In the genomic region with DNA sequence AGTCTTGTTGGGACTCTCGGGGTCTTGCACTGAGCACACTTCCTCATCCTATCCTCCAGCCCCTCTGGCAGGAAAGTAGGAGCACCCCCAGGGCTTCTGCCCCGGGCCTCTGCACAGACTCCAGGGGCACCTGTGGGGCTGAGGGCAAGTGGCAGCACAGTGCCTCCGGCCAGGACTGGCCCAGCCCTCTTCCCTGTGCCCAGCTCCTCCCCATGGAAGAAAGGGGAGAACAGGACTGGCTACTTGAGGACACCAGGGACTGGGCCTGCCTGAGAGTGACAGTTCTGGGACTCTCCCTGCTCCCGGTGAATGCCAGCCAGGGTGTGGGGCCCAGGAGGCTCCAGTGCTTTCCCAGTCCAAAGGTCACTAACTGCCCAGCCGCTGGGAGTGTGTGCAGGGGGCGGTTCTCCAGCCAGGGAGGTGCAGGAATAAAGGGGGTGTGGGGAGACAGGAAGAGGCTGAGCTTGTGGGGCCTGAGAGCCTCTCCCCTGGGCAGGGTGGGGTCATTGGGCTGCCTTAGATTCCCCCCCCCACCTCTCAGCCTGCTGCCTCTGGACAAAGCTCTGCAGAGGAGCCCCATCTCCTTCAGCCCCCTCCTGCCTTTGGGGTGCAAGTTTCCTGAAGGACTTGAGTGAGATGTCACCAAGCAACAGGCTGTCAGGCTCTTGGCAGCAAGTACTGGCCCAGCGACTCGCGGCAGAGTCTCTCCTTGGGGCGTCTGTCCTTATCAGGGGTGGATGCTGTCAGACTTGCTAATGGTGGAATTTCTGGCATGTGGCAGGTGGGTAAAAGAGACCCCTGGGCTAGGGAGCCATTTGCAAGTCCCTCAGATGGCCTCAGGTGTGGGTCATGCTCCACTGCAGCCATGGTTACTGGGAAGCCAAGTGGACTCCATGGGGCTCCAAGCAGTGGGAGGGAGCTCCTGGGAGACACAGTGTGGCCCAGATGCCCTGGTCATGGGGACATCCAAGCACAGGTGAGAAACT, we compare ENCODE assay signal across 1 cellular context.
TF ChIP-seq lines count a peak whose summit lies in the region.

No MANE protein-coding gene starts in this region.

TF ChIP-seq in HepG2, 621 proteins besides CTCF, POLR2A, EP300 and RAD21 (continued from another document and continues in another):
- TF ChIP-seq, protein P1, sequence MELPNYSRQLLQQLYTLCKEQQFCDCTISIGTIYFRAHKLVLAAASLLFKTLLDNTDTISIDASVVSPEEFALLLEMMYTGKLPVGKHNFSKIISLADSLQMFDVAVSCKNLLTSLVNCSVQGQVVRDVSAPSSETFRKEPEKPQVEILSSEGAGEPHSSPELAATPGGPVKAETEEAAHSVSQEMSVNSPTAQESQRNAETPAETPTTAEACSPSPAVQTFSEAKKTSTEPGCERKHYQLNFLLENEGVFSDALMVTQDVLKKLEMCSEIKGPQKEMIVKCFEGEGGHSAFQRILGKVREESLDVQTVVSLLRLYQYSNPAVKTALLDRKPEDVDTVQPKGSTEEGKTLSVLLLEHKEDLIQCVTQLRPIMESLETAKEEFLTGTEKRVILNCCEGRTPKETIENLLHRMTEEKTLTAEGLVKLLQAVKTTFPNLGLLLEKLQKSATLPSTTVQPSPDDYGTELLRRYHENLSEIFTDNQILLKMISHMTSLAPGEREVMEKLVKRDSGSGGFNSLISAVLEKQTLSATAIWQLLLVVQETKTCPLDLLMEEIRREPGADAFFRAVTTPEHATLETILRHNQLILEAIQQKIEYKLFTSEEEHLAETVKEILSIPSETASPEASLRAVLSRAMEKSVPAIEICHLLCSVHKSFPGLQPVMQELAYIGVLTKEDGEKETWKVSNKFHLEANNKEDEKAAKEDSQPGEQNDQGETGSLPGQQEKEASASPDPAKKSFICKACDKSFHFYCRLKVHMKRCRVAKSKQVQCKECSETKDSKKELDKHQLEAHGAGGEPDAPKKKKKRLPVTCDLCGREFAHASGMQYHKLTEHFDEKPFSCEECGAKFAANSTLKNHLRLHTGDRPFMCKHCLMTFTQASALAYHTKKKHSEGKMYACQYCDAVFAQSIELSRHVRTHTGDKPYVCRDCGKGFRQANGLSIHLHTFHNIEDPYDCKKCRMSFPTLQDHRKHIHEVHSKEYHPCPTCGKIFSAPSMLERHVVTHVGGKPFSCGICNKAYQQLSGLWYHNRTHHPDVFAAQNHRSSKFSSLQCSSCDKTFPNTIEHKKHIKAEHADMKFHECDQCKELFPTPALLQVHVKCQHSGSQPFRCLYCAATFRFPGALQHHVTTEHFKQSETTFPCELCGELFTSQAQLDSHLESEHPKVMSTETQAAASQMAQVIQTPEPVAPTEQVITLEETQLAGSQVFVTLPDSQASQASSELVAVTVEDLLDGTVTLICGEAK (IDR thresholded peaks at IDR 0.05), result no peak
- TF ChIP-seq, protein P1 (CRISPR knock-in tag; IDR thresholded peaks at IDR 0.05), result peak; percentile 75; the same call in 1 of the 2 replicates
- TF ChIP-seq, protein P2, sequence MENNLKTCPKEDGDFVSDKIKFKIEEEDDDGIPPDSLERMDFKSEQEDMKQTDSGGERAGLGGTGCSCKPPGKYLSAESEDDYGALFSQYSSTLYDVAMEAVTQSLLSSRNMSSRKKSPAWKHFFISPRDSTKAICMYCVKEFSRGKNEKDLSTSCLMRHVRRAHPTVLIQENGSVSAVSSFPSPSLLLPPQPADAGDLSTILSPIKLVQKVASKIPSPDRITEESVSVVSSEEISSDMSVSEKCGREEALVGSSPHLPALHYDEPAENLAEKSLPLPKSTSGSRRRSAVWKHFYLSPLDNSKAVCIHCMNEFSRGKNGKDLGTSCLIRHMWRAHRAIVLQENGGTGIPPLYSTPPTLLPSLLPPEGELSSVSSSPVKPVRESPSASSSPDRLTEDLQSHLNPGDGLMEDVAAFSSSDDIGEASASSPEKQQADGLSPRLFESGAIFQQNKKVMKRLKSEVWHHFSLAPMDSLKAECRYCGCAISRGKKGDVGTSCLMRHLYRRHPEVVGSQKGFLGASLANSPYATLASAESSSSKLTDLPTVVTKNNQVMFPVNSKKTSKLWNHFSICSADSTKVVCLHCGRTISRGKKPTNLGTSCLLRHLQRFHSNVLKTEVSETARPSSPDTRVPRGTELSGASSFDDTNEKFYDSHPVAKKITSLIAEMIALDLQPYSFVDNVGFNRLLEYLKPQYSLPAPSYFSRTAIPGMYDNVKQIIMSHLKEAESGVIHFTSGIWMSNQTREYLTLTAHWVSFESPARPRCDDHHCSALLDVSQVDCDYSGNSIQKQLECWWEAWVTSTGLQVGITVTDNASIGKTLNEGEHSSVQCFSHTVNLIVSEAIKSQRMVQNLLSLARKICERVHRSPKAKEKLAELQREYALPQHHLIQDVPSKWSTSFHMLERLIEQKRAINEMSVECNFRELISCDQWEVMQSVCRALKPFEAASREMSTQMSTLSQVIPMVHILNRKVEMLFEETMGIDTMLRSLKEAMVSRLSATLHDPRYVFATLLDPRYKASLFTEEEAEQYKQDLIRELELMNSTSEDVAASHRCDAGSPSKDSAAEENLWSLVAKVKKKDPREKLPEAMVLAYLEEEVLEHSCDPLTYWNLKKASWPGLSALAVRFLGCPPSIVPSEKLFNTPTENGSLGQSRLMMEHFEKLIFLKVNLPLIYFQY (CRISPR knock-in tag; IDR thresholded peaks at IDR 0.05; ENCODE audit: borderline replicate concordance), result peak; percentile 91; the same call in 1 of the 2 replicates
- peak; percentile 38; the same call in 1 of the 2 replicates for TF ChIP-seq PHF20 (CRISPR knock-in tag; IDR thresholded peaks at IDR 0.05)
- TF ChIP-seq ZFP37 (CRISPR knock-in tag; IDR thresholded peaks at IDR 0.05; ENCODE audit: borderline replicate concordance), result peak; percentile 20; the same call in 1 of the 2 replicates
- TF ChIP-seq ZNF549 (CRISPR knock-in tag; IDR thresholded peaks at IDR 0.05), result no peak
- TF ChIP-seq ZNF263 (CRISPR knock-in tag; IDR thresholded peaks at IDR 0.05), result peak; percentile 92
- TF ChIP-seq ZBTB42 (CRISPR knock-in tag; IDR thresholded peaks at IDR 0.05), result no peak
- TF ChIP-seq ZNF430 (CRISPR knock-in tag; IDR thresholded peaks at IDR 0.05), result peak; percentile 93
- TF ChIP-seq CENPX (CRISPR knock-in tag; IDR thresholded peaks at IDR 0.05), result no peak
- TF ChIP-seq NFE2L1 (CRISPR knock-in tag; IDR thresholded peaks at IDR 0.05; ENCODE audit: borderline replicate concordance), result no peak
- no peak for TF ChIP-seq ZNF180 (CRISPR knock-in tag; IDR thresholded peaks at IDR 0.05; ENCODE audit: borderline replicate concordance, low read depth)
- TF ChIP-seq, protein P3, sequence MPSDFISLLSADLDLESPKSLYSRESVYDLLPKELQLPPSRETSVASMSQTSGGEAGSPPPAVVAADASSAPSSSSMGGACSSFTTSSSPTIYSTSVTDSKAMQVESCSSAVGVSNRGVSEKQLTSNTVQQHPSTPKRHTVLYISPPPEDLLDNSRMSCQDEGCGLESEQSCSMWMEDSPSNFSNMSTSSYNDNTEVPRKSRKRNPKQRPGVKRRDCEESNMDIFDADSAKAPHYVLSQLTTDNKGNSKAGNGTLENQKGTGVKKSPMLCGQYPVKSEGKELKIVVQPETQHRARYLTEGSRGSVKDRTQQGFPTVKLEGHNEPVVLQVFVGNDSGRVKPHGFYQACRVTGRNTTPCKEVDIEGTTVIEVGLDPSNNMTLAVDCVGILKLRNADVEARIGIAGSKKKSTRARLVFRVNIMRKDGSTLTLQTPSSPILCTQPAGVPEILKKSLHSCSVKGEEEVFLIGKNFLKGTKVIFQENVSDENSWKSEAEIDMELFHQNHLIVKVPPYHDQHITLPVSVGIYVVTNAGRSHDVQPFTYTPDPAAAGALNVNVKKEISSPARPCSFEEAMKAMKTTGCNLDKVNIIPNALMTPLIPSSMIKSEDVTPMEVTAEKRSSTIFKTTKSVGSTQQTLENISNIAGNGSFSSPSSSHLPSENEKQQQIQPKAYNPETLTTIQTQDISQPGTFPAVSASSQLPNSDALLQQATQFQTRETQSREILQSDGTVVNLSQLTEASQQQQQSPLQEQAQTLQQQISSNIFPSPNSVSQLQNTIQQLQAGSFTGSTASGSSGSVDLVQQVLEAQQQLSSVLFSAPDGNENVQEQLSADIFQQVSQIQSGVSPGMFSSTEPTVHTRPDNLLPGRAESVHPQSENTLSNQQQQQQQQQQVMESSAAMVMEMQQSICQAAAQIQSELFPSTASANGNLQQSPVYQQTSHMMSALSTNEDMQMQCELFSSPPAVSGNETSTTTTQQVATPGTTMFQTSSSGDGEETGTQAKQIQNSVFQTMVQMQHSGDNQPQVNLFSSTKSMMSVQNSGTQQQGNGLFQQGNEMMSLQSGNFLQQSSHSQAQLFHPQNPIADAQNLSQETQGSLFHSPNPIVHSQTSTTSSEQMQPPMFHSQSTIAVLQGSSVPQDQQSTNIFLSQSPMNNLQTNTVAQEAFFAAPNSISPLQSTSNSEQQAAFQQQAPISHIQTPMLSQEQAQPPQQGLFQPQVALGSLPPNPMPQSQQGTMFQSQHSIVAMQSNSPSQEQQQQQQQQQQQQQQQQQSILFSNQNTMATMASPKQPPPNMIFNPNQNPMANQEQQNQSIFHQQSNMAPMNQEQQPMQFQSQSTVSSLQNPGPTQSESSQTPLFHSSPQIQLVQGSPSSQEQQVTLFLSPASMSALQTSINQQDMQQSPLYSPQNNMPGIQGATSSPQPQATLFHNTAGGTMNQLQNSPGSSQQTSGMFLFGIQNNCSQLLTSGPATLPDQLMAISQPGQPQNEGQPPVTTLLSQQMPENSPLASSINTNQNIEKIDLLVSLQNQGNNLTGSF (CRISPR knock-in tag; IDR thresholded peaks at IDR 0.05), result no peak; the same call in 1 of the 2 replicates
- TF ChIP-seq, protein P4, sequence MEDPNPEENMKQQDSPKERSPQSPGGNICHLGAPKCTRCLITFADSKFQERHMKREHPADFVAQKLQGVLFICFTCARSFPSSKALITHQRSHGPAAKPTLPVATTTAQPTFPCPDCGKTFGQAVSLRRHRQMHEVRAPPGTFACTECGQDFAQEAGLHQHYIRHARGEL (CRISPR knock-in tag; IDR thresholded peaks at IDR 0.05), result no peak
- TF ChIP-seq ATRX (CRISPR knock-in tag; IDR thresholded peaks at IDR 0.05; ENCODE audit: borderline replicate concordance), result no peak
- TF ChIP-seq MAFG (CRISPR knock-in tag; IDR thresholded peaks at IDR 0.05), result no peak
- TF ChIP-seq ZNF484 (CRISPR knock-in tag; IDR thresholded peaks at IDR 0.05; ENCODE audit: borderline replicate concordance, low read depth), result no peak
- TF ChIP-seq, protein P5, sequence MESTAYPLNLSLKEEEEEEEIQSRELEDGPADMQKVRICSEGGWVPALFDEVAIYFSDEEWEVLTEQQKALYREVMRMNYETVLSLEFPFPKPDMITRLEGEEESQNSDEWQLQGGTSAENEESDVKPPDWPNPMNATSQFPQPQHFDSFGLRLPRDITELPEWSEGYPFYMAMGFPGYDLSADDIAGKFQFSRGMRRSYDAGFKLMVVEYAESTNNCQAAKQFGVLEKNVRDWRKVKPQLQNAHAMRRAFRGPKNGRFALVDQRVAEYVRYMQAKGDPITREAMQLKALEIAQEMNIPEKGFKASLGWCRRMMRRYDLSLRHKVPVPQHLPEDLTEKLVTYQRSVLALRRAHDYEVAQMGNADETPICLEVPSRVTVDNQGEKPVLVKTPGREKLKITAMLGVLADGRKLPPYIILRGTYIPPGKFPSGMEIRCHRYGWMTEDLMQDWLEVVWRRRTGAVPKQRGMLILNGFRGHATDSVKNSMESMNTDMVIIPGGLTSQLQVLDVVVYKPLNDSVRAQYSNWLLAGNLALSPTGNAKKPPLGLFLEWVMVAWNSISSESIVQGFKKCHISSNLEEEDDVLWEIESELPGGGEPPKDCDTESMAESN (CRISPR knock-in tag; conservative IDR thresholded peaks at IDR 0.05), result peak; percentile 38; the same call in 1 of the 2 replicates
- no peak for TF ChIP-seq SUZ12 (IDR thresholded peaks at IDR 0.05; ENCODE audit: low read depth, low read length)
- TF ChIP-seq, protein P6, sequence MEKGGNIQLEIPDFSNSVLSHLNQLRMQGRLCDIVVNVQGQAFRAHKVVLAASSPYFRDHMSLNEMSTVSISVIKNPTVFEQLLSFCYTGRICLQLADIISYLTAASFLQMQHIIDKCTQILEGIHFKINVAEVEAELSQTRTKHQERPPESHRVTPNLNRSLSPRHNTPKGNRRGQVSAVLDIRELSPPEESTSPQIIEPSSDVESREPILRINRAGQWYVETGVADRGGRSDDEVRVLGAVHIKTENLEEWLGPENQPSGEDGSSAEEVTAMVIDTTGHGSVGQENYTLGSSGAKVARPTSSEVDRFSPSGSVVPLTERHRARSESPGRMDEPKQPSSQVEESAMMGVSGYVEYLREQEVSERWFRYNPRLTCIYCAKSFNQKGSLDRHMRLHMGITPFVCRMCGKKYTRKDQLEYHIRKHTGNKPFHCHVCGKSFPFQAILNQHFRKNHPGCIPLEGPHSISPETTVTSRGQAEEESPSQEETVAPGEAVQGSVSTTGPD (CRISPR knock-in tag; IDR thresholded peaks at IDR 0.05), result no peak; the same call in 1 of the 2 replicates
- no peak for TF ChIP-seq NCOA1 (CRISPR knock-in tag; IDR thresholded peaks at IDR 0.05)
